Comparison of ENCODE assay signal across 16 cellular contexts in the genomic region with DNA sequence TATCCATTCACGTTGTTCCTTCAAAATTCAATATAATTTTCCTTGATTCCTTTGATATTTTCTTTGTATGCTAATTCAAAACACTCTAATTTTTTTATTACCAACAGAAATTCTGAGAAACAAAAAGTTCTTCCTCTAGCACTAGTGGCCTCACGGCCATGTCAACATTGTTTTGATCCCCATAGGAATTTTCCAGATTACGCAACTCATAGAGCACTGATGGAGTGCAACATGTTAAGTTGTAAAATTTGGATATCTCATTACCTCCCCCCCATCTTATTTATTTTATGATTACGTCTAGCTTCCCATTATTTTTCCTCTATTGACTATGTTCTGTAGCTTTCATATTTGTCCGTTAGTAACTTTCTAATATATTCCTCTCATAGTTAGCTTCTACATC.
A peak's percentile ranks its signal among the peaks of the same experiment; 100 is the strongest.
DNase-seq lines count a peak whose midpoint lies in the region; ATAC-seq and TF ChIP-seq lines count a peak whose summit lies in the region.
"Had no signal": no experiment of that assay in that cellular context is flagged by ENCODE, and none has a peak within 500 bp of the region (broad histone marks: within the 10 kb centered on the region; RNA-seq: fewer than 3 reads in every experiment).

No MANE protein-coding gene starts in this region.

- H3K27ac ChIP-seq in IMR-90 (ENCODE audit: insufficient read depth, low read length) (no peak overlapping the region), heart right ventricle (no peak overlapping the region)
- H3K27ac ChIP-seq: BLaER1 treated with 17β-estradiol and CSF1 and Interleukin-3, amounts not matched to agents 10 nM and 100 nM; C4-2B had no signal

- no peaks in the 10 kb centered on the region for H3K9me3 ChIP-seq in IMR-90 (ENCODE audit: control insufficient read depth, insufficient read depth, low read length)
- no peaks in the 10 kb centered on the region for H3K9me3 ChIP-seq in adipocyte (ENCODE audit: control insufficient read depth, low read length)
- H3K9me3 ChIP-seq in heart right ventricle: peaks cover 0 to 3% (median 0%) of the 10 kb centered on the region in 11 donors
- H3K9me3 ChIP-seq: BLaER1 treated with 17β-estradiol and CSF1 and Interleukin-3, amounts not matched to agents 10 nM and 100 nM; Caco-2 had no signal

- CTCF ChIA-PET in IMR-90 (lab: Yijun Ruan, JAX): no interaction called here

- H2BK120ac ChIP-seq in IMR-90 (ENCODE audit: low read depth, low read length): no peak overlapping the region

- in situ Hi-C loops in IMR-90 (cut with MboI; ENCODE audit: low sequenced_read_pairs): no loop called here

- H3K18ac ChIP-seq in IMR-90 (ENCODE audit: low read depth, low read length): no peak overlapping the region

- no peak for TF ChIP-seq POLR2A in IMR-90 (IDR thresholded peaks at IDR 0.05; ENCODE audit: low read depth, low read length)

- ATAC-seq in IMR-90 (ENCODE audit: low read depth) (no peak), heart right ventricle (no peak)
- ATAC-seq: CD8-positive, alpha-beta T cell had no signal

- H3K9me1 ChIP-seq in IMR-90 (ENCODE audit: insufficient read depth, low read length): no peaks in the 10 kb centered on the region

- no peak overlapping the region for H3K9ac ChIP-seq in IMR-90 (ENCODE audit: low read depth, low read length)
- no peak overlapping the region for H3K9ac ChIP-seq in adipocyte (ENCODE audit: low read length)
- H3K9ac ChIP-seq: BLaER1 treated with 17β-estradiol and CSF1 and Interleukin-3, amounts not matched to agents 10 nM and 100 nM had no signal

- no peaks in the 10 kb centered on the region for H3K79me1 ChIP-seq in IMR-90 (ENCODE audit: low read depth in 1 of 2, low read length in 2 of 2)

- TF ChIP-seq CTCF in IMR-90 (conservative IDR thresholded peaks at IDR 0.05; ENCODE audit: low read depth, low read length): no peak
- TF ChIP-seq CTCF in heart right ventricle (IDR thresholded peaks at IDR 0.05): no peak

- BruUV-seq in IMR-90 (replicated peaks; lab: Mats Ljungman, UMichigan): no TSS peak

- H2AFZ ChIP-seq in IMR-90 (replicated peaks; ENCODE audit: low read length, poor library complexity): no peak overlapping the region

- no peak overlapping the region for H3K56ac ChIP-seq in IMR-90 (ENCODE audit: extremely low read depth, insufficient read depth, low read length)

- POLR2A ChIA-PET in IMR-90 (lab: Charles Lee; ENCODE audit: unreplicated experiment): no interaction called here

- H3K4me2 ChIP-seq in IMR-90 (ENCODE audit: low read depth, low read length): no peak overlapping the region

- H2BK20ac ChIP-seq in IMR-90 (ENCODE audit: low read depth, low read length): no peak overlapping the region

- no peak overlapping the region for H4K5ac ChIP-seq in IMR-90 (ENCODE audit: low read depth, low read length)

- no peak overlapping the region for H3K14ac ChIP-seq in IMR-90 (replicated peaks; ENCODE audit: low read depth, low read length)

- H4K8ac ChIP-seq in IMR-90 (ENCODE audit: low read depth in 2 of 2, low read length in 2 of 2): no peak overlapping the region

- no peak overlapping the region for H2AK5ac ChIP-seq in IMR-90 (ENCODE audit: low read depth, low read length)

- no peak overlapping the region for H3K4me3 ChIP-seq in IMR-90 (ENCODE audit: insufficient read depth, low read depth, low read length)
- H3K4me3 ChIP-seq in adipocyte (ENCODE audit: low read length): no peak overlapping the region
- no peak overlapping the region for H3K4me3 ChIP-seq in heart right ventricle
- H3K4me3 ChIP-seq: BLaER1 treated with 17β-estradiol and CSF1 and Interleukin-3, amounts not matched to agents 10 nM and 100 nM had no signal

- WGBS in IMR-90 (ENCODE audit: extremely low coverage in 2 of 2, insufficient read length in 1 of 2), 2 experiments: 100% methylated on average over 1 of the region's 5 CpGs; no CpG with 5 or more reads in 1 of the 2 experiments
- 72 to 76% methylated on average over 5 of the region's 5 CpGs for WGBS in heart right ventricle, 2 donors

- no peaks in the 10 kb centered on the region for H3K36me3 ChIP-seq in IMR-90 (ENCODE audit: control insufficient read depth, insufficient read depth, low read length)
- no peaks in the 10 kb centered on the region for H3K36me3 ChIP-seq in adipocyte (ENCODE audit: control insufficient read depth, insufficient read depth, low read length, severe bottlenecking)
- no peaks in the 10 kb centered on the region for H3K36me3 ChIP-seq in heart right ventricle
- H3K36me3 ChIP-seq: BLaER1 treated with 17β-estradiol and CSF1 and Interleukin-3, amounts not matched to agents 10 nM and 100 nM had no signal

- H2AK9ac ChIP-seq in IMR-90 (replicated peaks; ENCODE audit: low read depth, low read length, poor library complexity): no peak overlapping the region

- no peak overlapping the region for H4K91ac ChIP-seq in IMR-90 (ENCODE audit: insufficient read depth, low read depth, low read length)

- H3K23ac ChIP-seq in IMR-90 (ENCODE audit: low read depth, low read length): no peak overlapping the region

- DNase-seq in IMR-90 (no peak), adipocyte (ENCODE audit: low read depth) (peak; percentile 19), NCI-H345 (lab: John Stamatoyannopoulos, UW) (no peak), cerebellum (ENCODE audit: low spot score) (no peak), heart right ventricle (no peak)
- DNase-seq: 8988T; ACHN; AML-193; Caco-2; Calu3; CD4-positive, alpha-beta T cell; CD8-positive, alpha-beta T cell; GF-D8 had no signal

- H3K27me3 ChIP-seq in IMR-90 (ENCODE audit: control insufficient read depth, insufficient read depth, low read length) (no peaks in the 10 kb centered on the region), adipocyte (replicated peaks; ENCODE audit: control insufficient read depth, insufficient read depth, low read length) (no peaks in the 10 kb centered on the region), heart right ventricle (no peaks in the 10 kb centered on the region)
- H3K27me3 ChIP-seq: BLaER1 treated with 17β-estradiol and CSF1 and Interleukin-3, amounts not matched to agents 10 nM and 100 nM had no signal

- dilution Hi-C loops in IMR-90 (cut with HindIII; ENCODE audit: low sequenced_read_pairs, unreplicated experiment): no loop called here

- no peak for TF ChIP-seq EP300 in Ishikawa (IDR thresholded peaks at IDR 0.05; ENCODE audit: borderline replicate concordance)

- H4K20me1 ChIP-seq in IMR-90 (ENCODE audit: insufficient read depth, low read length): no peaks in the 10 kb centered on the region
- H4K20me1 ChIP-seq: BLaER1 treated with 17β-estradiol and CSF1 and Interleukin-3, amounts not matched to agents 10 nM and 100 nM had no signal

- TF ChIP-seq RAD21 in IMR-90 (IDR thresholded peaks at IDR 0.05; ENCODE audit: low read length) (no peak), Ishikawa (IDR thresholded peaks at IDR 0.05; ENCODE audit: low read depth) (no peak)

- intact Hi-C loops in IMR-90 (cut with micrococcal nuclease): no loop called here
- intact Hi-C loops in heart right ventricle (cut with DNase I): no loop called here

- no peak overlapping the region for H2BK5ac ChIP-seq in IMR-90 (ENCODE audit: low read depth, low read length, poor library complexity, severe bottlenecking)

- no peaks in the 10 kb centered on the region for H3K4me1 ChIP-seq in IMR-90 (ENCODE audit: control insufficient read depth, insufficient read depth, low read length)
- H3K4me1 ChIP-seq in adipocyte (ENCODE audit: control insufficient read depth, insufficient read depth, low read length): peaks cover 6% of the 10 kb centered on the region
- no peaks in the 10 kb centered on the region for H3K4me1 ChIP-seq in heart right ventricle
- H3K4me1 ChIP-seq: Caco-2 had no signal

- no peak overlapping the region for H2BK15ac ChIP-seq in IMR-90 (ENCODE audit: low read depth, low read length)

- H3K4ac ChIP-seq in IMR-90 (ENCODE audit: low read depth, low read length): no peak overlapping the region

TF ChIP-seq in IMR-90, 13 proteins besides CTCF, POLR2A, EP300 and RAD21:
- TF ChIP-seq CEBPB (IDR thresholded peaks at IDR 0.05; ENCODE audit: low read depth, low read length) (peak; percentile 87), MAFK (IDR thresholded peaks at IDR 0.05; ENCODE audit: low read depth, low read length) (no peak)

TF ChIP-seq in Ishikawa, 13 proteins besides CTCF, POLR2A, EP300 and RAD21:
- TF ChIP-seq TCF12 (IDR thresholded peaks at IDR 0.05; ENCODE audit: low read depth) (no peak), CREB1 (IDR thresholded peaks at IDR 0.05; ENCODE audit: low read depth) (no peak), TEAD4 (IDR thresholded peaks at IDR 0.05) (no peak), TAF1 (IDR thresholded peaks at IDR 0.05; ENCODE audit: low read depth) (no peak), EGR1 (IDR thresholded peaks at IDR 0.05) (no peak), CEBPB (IDR thresholded peaks at IDR 0.05) (peak; percentile 59)
- TF ChIP-seq, protein P1, sequence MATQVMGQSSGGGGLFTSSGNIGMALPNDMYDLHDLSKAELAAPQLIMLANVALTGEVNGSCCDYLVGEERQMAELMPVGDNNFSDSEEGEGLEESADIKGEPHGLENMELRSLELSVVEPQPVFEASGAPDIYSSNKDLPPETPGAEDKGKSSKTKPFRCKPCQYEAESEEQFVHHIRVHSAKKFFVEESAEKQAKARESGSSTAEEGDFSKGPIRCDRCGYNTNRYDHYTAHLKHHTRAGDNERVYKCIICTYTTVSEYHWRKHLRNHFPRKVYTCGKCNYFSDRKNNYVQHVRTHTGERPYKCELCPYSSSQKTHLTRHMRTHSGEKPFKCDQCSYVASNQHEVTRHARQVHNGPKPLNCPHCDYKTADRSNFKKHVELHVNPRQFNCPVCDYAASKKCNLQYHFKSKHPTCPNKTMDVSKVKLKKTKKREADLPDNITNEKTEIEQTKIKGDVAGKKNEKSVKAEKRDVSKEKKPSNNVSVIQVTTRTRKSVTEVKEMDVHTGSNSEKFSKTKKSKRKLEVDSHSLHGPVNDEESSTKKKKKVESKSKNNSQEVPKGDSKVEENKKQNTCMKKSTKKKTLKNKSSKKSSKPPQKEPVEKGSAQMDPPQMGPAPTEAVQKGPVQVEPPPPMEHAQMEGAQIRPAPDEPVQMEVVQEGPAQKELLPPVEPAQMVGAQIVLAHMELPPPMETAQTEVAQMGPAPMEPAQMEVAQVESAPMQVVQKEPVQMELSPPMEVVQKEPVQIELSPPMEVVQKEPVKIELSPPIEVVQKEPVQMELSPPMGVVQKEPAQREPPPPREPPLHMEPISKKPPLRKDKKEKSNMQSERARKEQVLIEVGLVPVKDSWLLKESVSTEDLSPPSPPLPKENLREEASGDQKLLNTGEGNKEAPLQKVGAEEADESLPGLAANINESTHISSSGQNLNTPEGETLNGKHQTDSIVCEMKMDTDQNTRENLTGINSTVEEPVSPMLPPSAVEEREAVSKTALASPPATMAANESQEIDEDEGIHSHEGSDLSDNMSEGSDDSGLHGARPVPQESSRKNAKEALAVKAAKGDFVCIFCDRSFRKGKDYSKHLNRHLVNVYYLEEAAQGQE (IDR thresholded peaks at IDR 0.05; ENCODE audit: low read depth): no peak
